In the genomic region with DNA sequence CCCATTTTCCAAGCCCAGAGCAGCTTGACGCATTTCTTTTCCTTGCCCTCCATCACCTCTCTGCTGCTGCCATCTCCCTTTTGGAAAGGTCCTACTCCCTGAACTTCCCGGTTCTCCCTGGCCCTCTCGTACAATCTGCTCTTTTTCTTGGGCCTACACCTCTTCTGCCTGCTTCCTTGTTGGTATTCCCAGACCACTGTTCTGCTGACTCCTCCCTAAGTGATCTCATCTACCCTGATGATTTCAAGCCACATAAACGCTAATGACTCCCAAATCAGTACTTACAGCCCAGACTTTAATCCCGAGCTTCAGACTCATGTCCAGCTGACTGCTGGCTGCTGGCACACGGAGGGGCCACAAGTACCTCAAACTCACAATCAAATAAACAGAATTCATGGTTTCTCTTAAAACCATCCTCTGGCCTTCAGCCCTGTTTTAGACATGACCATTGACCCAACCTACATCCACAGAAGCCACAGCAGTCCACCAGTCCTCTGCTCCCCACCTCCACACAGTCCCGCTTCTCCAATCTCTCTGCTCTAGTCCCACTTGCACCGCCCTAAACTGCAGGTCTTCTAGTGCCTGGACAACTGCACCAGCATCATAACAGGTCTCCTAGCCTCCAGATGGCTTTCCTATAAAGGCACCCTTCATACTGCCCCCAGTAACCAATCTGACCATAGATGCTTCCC, we compare ENCODE assay signal across 9 cellular contexts. TPM values are rescaled to one million over a fixed set of nuclear protein-coding genes. Genes with fewer than 3 reads are reported as not detected.
A peak's percentile ranks its signal among the peaks of the same experiment; 100 is the strongest.
DNase-seq lines count a peak whose midpoint lies in the region; ATAC-seq, FAIRE-seq and TF ChIP-seq lines count a peak whose summit lies in the region.
"Had no signal": no experiment of that assay in that cellular context is flagged by ENCODE, and none has a peak within 500 bp of the region (broad histone marks: within the 10 kb centered on the region; RNA-seq: fewer than 3 reads in every experiment).

No MANE protein-coding gene starts in this region.

- H3K4me2 ChIP-seq in A549 (no peak overlapping the region), HepG2 (ENCODE audit: low read depth, low read length) (no peak overlapping the region)

- TF ChIP-seq RAD21 in A549 (conservative IDR thresholded peaks at IDR 0.05 in 1 of 2, IDR thresholded peaks at IDR 0.05 in 1 of 2) (no peak), HepG2 (CRISPR knock-in tag; IDR thresholded peaks at IDR 0.05) (no peak)

- TF ChIP-seq CTCF in A549 (IDR thresholded peaks at IDR 0.05) (no peak), astrocyte of the spinal cord (IDR thresholded peaks at IDR 0.05; ENCODE audit: low read depth, low read length) (no peak), HepG2 (CRISPR knock-in tag; IDR thresholded peaks at IDR 0.05) (no peak)

- TF ChIP-seq POLR2A in A549 (IDR thresholded peaks at IDR 0.05; ENCODE audit: low read length) (no peak), H54 (IDR thresholded peaks at IDR 0.05; ENCODE audit: low read depth, low read length) (no peak), HepG2 (IDR thresholded peaks at IDR 0.05; ENCODE audit: insufficient read depth in 1 of 2, low read depth in 2 of 2, low read length in 2 of 2) (no peak)

- DNase-seq in A549 (ENCODE audit: low read depth in 1 of 2, low spot score in 1 of 2) (peak in 1 of 2 experiments; percentile 64), H54 (ENCODE audit: insufficient read length, low spot score) (peak; percentile 40), astrocyte of the spinal cord (ENCODE audit: low read depth, low spot score) (peak; percentile 86), HepG2 (ENCODE audit: low spot score) (no peak), COR-L47 (lab: John Stamatoyannopoulos, UW) (no peak), foreskin melanocyte (no peak), NCI-H1417 treated with DMSO at 0.1 percent for 48 hours (lab: John Stamatoyannopoulos, UW) (no peak)
- DNase-seq in effector CD8-positive, alpha-beta T cell (lab: John Stamatoyannopoulos, UW), result no peak

- H3K36me3 ChIP-seq in HepG2 (replicated peaks in 1 of 2; ENCODE audit: control insufficient read depth in 1 of 2, insufficient read depth in 2 of 2, low read length in 2 of 2), result peaks cover 7 to 8% of the 10 kb centered on the region in 2 experiments; a peak in 3 of 5 replicates

- POLR2A ChIA-PET in A549 (lab: Yijun Ruan, JAX) (no interaction called here), HepG2 (lab: Yijun Ruan, JAX) (no interaction called here)

- no peaks in the 10 kb centered on the region for H4K20me1 ChIP-seq in HepG2 (ENCODE audit: insufficient read depth, low read length)

- ATAC-seq in A549 (peak; percentile 12 to 45; a peak in 4 of 6 replicates), HepG2 (peak; percentile 16)

- TF ChIP-seq EP300 in A549 (IDR thresholded peaks at IDR 0.05) (no peak), HepG2 (IDR thresholded peaks at IDR 0.05; ENCODE audit: low read depth in 2 of 2, low read length in 2 of 2) (no peak), HepG2 (CRISPR knock-in tag; IDR thresholded peaks at IDR 0.05; ENCODE audit: borderline replicate concordance) (no peak)

- no peaks in the 10 kb centered on the region for H3K79me2 ChIP-seq in HepG2 (ENCODE audit: insufficient read depth, low read length)

- 67% methylated on average over 8 of the region's 8 CpGs for WGBS in A549 (ENCODE audit: missing lambda C conversion rate)
- 94% methylated on average over 8 of the region's 8 CpGs for WGBS in HepG2 (ENCODE audit: low lambda C conversion rate)

- H3K4me1 ChIP-seq in A549 (peaks cover 29% of the 10 kb centered on the region), HepG2 (ENCODE audit: insufficient read depth, low read length) (peaks cover 14% of the 10 kb centered on the region)

- H2AFZ ChIP-seq in HepG2 (ENCODE audit: low read length), result no peak overlapping the region

- H3K27ac ChIP-seq in A549 (peak overlapping the region in 1 of 2 experiments; percentile 65; a peak in 3 of 6 replicates), HepG2 (ENCODE audit: extremely low read length, insufficient read depth, low read length) (no peak overlapping the region)
- H3K27ac ChIP-seq: epithelial cell of prostate had no signal

- no TSS peak for BruUV-seq in HepG2 (replicated peaks; lab: Mats Ljungman, UMichigan)

- peak; percentile 13 for FAIRE-seq in A549 (lab: Jason Lieb, UNC)
- no peak for FAIRE-seq in H54 (lab: Jason Lieb, UNC)
- FAIRE-seq in HepG2 (lab: Jason Lieb, UNC), result no peak

- H3K4me3 ChIP-seq in A549, result no peak overlapping the region
- no peak overlapping the region for H3K4me3 ChIP-seq in astrocyte of the spinal cord (ENCODE audit: low read depth, low read length)
- H3K4me3 ChIP-seq in HepG2 (replicated peaks in 1 of 3; ENCODE audit: insufficient read depth in 1 of 3, low read depth in 2 of 3, low read length in 3 of 3), result no peak overlapping the region

- H3K27me3 ChIP-seq in HepG2 (ENCODE audit: control insufficient read depth in 1 of 2, insufficient read depth in 2 of 2, low read length in 2 of 2), result no peaks in the 10 kb centered on the region

- no peak overlapping the region for H3K9ac ChIP-seq in HepG2 (ENCODE audit: insufficient read depth, low read depth, low read length)

- H3K9me3 ChIP-seq in A549 (no peaks in the 10 kb centered on the region), HepG2 (ENCODE audit: low read length) (no peaks in the 10 kb centered on the region)

- in situ Hi-C loops in astrocyte of the spinal cord (cut with HindIII; ENCODE audit: low sequenced_read_pairs) (no loop called here), HepG2 (cut with HindIII; ENCODE audit: extremely low pct_ligation_motif_present, low pct_unique_long_range_greater_than_20kb) (no loop called here)

- intact Hi-C loops in HepG2 (cut with micrococcal nuclease; ENCODE audit: unreplicated experiment), result no loop called here

- CTCF ChIA-PET in A549 (lab: Yijun Ruan, JAX) (interaction anchor here (0.9 to 10.5 kb wide), 3 partner anchors 68 to 250 kb away, joined by 3 to 63 read pairs (median 3); no protein-coding TSS in a partner anchor), HepG2 (lab: Yijun Ruan, JAX; ENCODE audit: low intra/inter-chr PET ratio, low total read pairs) (no interaction called here)

RNA-seq across cellular contexts. Expression of a gene that starts 57.6 kb away (rescaled TPM):
- polyA plus RNA-seq in A549 (2011; rRNA removed) (107 and 118 TPM in 2 replicates), A549 (2017; fragmentation: RNase III; extraction: RNeasy Plus Mini Kit Qiagen cat#74134 plus additional on column Dnase treatment) (67.4 to 71.6 TPM (median 68.9 TPM) in 3 replicates), HepG2 (2011; rRNA removed) (8.0 and 10.1 TPM in 2 replicates)
- polyA plus RNA-seq in A549 (2012; cell fraction: cytosol; rRNA removed), result 33.9 and 35.2 TPM in 2 replicates
- polyA plus RNA-seq in A549 (2012; cell fraction: nucleus; rRNA removed), result 13.5 and 20.0 TPM in 2 replicates
- 86.4 and 87.5 TPM in 2 replicates for polyA minus RNA-seq in A549 (2011; rRNA and poly(A)+ RNA removed)
- 34.9 and 52.3 TPM in 2 replicates for total RNA-seq in HepG2 (2016; rRNA removed; fragmentation: Illumina TruSeq; extraction: Trizol)
- 53.2 and 54.6 TPM in 2 replicates for total RNA-seq in HepG2 (2016; cell fraction: cytosol; rRNA removed; fragmentation: Illumina TruSeq; extraction: Trizol; ENCODE audit: low read depth)
- 33.7 and 51.5 TPM in 2 replicates for total RNA-seq in HepG2 (2016; cell fraction: insoluble cytoplasmic fraction; rRNA removed; fragmentation: Illumina TruSeq; extraction: Trizol)
- 19.1 and 20.8 TPM in 2 replicates for total RNA-seq in HepG2 (2016; cell fraction: membrane; rRNA removed; fragmentation: Illumina TruSeq; extraction: Trizol)
- 15.3 and 18.5 TPM in 2 replicates for total RNA-seq in HepG2 (2016; cell fraction: nucleus; rRNA removed; fragmentation: Illumina TruSeq; extraction: Trizol)
- polyA plus RNA-seq in HepG2 (2011; cell fraction: cytosol; rRNA removed), result 7.5 and 8.8 TPM in 2 replicates
- polyA plus RNA-seq in HepG2 (2011; cell fraction: nucleus; rRNA removed), result 3.8 TPM in 2 replicates
- 8.7 and 8.9 TPM in 2 replicates for polyA plus RNA-seq in HepG2 (2012)
- 4.6 and 5.1 TPM in 2 replicates for polyA plus RNA-seq in HepG2 (2016; cell fraction: cytosol; fragmentation: Illumina TruSeq; extraction: Trizol; ENCODE audit: low read depth)
- 45.2 and 49.6 TPM in 2 replicates for polyA plus RNA-seq in HepG2 (2016; cell fraction: insoluble cytoplasmic fraction; fragmentation: Illumina TruSeq; extraction: Trizol; ENCODE audit: low read depth)
- polyA plus RNA-seq in HepG2 (2016; cell fraction: membrane; fragmentation: Illumina TruSeq; extraction: Trizol; ENCODE audit: low read depth), result 11.6 and 13.1 TPM in 2 replicates
- 17.4 and 18.4 TPM in 2 replicates for polyA plus RNA-seq in HepG2 (2016; cell fraction: nucleus; fragmentation: Illumina TruSeq; extraction: Trizol; ENCODE audit: insufficient read depth, low read depth)
- 12.5 and 110 TPM in 2 replicates for polyA minus RNA-seq in HepG2 (2011; rRNA and poly(A)+ RNA removed; ENCODE audit: low replicate concordance)
- 10.6 and 10.7 TPM in 2 replicates for polyA minus RNA-seq in HepG2 (2011; cell fraction: cytosol; rRNA and poly(A)+ RNA removed)
- 12.4 and 14.3 TPM in 2 replicates for polyA minus RNA-seq in HepG2 (2011; cell fraction: nucleus; rRNA and poly(A)+ RNA removed)

RNA-seq across cellular contexts. Expression of a gene that starts 57.8 kb away (rescaled TPM):
- polyA plus RNA-seq in A549 (2011; rRNA removed) (3.8 and 4.9 TPM in 2 replicates), A549 (2017; fragmentation: RNase III; extraction: RNeasy Plus Mini Kit Qiagen cat#74134 plus additional on column Dnase treatment) (1.5 to 2.1 TPM (median 2.0 TPM) in 3 replicates), HepG2 (2011; rRNA removed) (0.08 and 0.16 TPM in 2 replicates)
- 0.59 and 0.73 TPM in 2 replicates for polyA plus RNA-seq in A549 (2012; cell fraction: cytosol; rRNA removed)
- 0.31 and 0.44 TPM in 2 replicates for polyA plus RNA-seq in A549 (2012; cell fraction: nucleus; rRNA removed)
- polyA minus RNA-seq in A549 (2011; rRNA and poly(A)+ RNA removed), result 3.6 and 8.5 TPM in 2 replicates
- total RNA-seq in HepG2 (2016; rRNA removed; fragmentation: Illumina TruSeq; extraction: Trizol), result 0.48 and 0.55 TPM in 2 replicates
- 0.18 and 0.30 TPM in 2 replicates for total RNA-seq in HepG2 (2016; cell fraction: cytosol; rRNA removed; fragmentation: Illumina TruSeq; extraction: Trizol; ENCODE audit: low read depth)
- 0.31 and 0.39 TPM in 2 replicates for total RNA-seq in HepG2 (2016; cell fraction: insoluble cytoplasmic fraction; rRNA removed; fragmentation: Illumina TruSeq; extraction: Trizol)
- 0.46 and 0.90 TPM in 2 replicates for total RNA-seq in HepG2 (2016; cell fraction: membrane; rRNA removed; fragmentation: Illumina TruSeq; extraction: Trizol)
- 0.66 TPM in 1 of 2 replicates, not detected in the other for total RNA-seq in HepG2 (2016; cell fraction: nucleus; rRNA removed; fragmentation: Illumina TruSeq; extraction: Trizol)
- 0.04 and 0.12 TPM in 2 replicates for polyA plus RNA-seq in HepG2 (2011; cell fraction: cytosol; rRNA removed)
- polyA plus RNA-seq in HepG2 (2011; cell fraction: nucleus; rRNA removed), result 0.13 TPM in 1 of 2 replicates, not detected in the other
- 0.08 and 0.25 TPM in 2 replicates for polyA plus RNA-seq in HepG2 (2012)
- 0.52 TPM in 1 of 2 replicates, not detected in the other for polyA plus RNA-seq in HepG2 (2016; cell fraction: cytosol; fragmentation: Illumina TruSeq; extraction: Trizol; ENCODE audit: low read depth)
- polyA plus RNA-seq in HepG2 (2016; cell fraction: insoluble cytoplasmic fraction; fragmentation: Illumina TruSeq; extraction: Trizol; ENCODE audit: low read depth), result 0.19 and 0.58 TPM in 2 replicates
- polyA plus RNA-seq in HepG2 (2016; cell fraction: membrane; fragmentation: Illumina TruSeq; extraction: Trizol; ENCODE audit: low read depth), result 0.31 and 0.40 TPM in 2 replicates
- not detected in 2 replicates for polyA plus RNA-seq in HepG2 (2016; cell fraction: nucleus; fragmentation: Illumina TruSeq; extraction: Trizol; ENCODE audit: insufficient read depth, low read depth)
- polyA minus RNA-seq in HepG2 (2011; rRNA and poly(A)+ RNA removed; ENCODE audit: low replicate concordance), result 7.7 TPM in 1 of 2 replicates, not detected in the other
- polyA minus RNA-seq in HepG2 (2011; cell fraction: cytosol; rRNA and poly(A)+ RNA removed), result not detected in 2 replicates
- polyA minus RNA-seq in HepG2 (2011; cell fraction: nucleus; rRNA and poly(A)+ RNA removed), result 0.50 and 0.52 TPM in 2 replicates

Comparison
In these comparisons a context has a peak if more than half of its experiments do, and no peak if none do; other contexts are left out.
1. DNase-seq: peak in H54 (single experiment) and astrocyte of the spinal cord (single experiment); none in HepG2 (single experiment), COR-L47 (single experiment), effector CD8-positive, alpha-beta T cell (single experiment), foreskin melanocyte (single experiment) and NCI-H1417 treated with DMSO at 0.1 percent for 48 hours (single experiment).